26 cellular contexts compared by ENCODE assay signal in genomic region chr17:81828656-81829055, GRCh38. TPM values are rescaled to one million over a fixed set of nuclear protein-coding genes. Genes with fewer than 3 reads are reported as not detected.
DNase-seq lines count a peak whose midpoint lies in the region; ATAC-seq and TF ChIP-seq lines count a peak whose summit lies in the region.
"Had no signal": no experiment of that assay in that cellular context is flagged by ENCODE, and none has a peak within 500 bp of the region (broad histone marks: within the 10 kb centered on the region; RNA-seq: fewer than 3 reads in every experiment).

No MANE protein-coding gene starts in this region.

- no peak for TF ChIP-seq CTCF in tibial nerve (IDR thresholded peaks at IDR 0.05)

- H3K27ac ChIP-seq in skeletal muscle tissue (ENCODE audit: low read depth, low read length) = peak overlapping the region; percentile 37
- peak overlapping the region in 1 of 4 donors; percentile 36 for H3K27ac ChIP-seq in tibial nerve
- H3K27ac ChIP-seq: brain microvascular endothelial cell, esophagus muscularis mucosa, lower lobe of right lung, thyroid gland had no signal

- H3K27me3 ChIP-seq in NT2/D1 (ENCODE audit: insufficient read depth, insufficient read length) = peaks cover 11% of the 10 kb centered on the region
- no peaks in the 10 kb centered on the region for H3K27me3 ChIP-seq in iPS-15b (ENCODE audit: control insufficient read depth, insufficient read depth, low read length)
- no peaks in the 10 kb centered on the region for H3K27me3 ChIP-seq in skeletal muscle tissue (ENCODE audit: control insufficient read depth in 3 of 3, insufficient read depth in 3 of 3, low read length in 3 of 3)
- no peaks in the 10 kb centered on the region for H3K27me3 ChIP-seq in tibial nerve
- H3K27me3 ChIP-seq: brain microvascular endothelial cell, esophagus muscularis mucosa, thyroid gland had no signal

- TF ChIP-seq POLR2A in tibial nerve (IDR thresholded peaks at IDR 0.05) = no peak

- no peak for ATAC-seq in GM21576 (IDR thresholded peaks at IDR 0.05; ENCODE audit: unreplicated experiment)
- ATAC-seq: activated naive CD8-positive, alpha-beta T cell treated with anti-CD3 and anti-CD28 coated beads, Interleukin-2, amount 50 U/mL, for 24 hours; CD8-positive, alpha-beta T cell; lower lobe of right lung had no signal

- TF ChIP-seq EP300 in tibial nerve (IDR thresholded peaks at IDR 0.05) = no peak

- H3K36me3 ChIP-seq in NT2/D1 (ENCODE audit: insufficient read depth, insufficient read length, low read length) = peaks cover 14% of the 10 kb centered on the region
- peaks cover under 1% of the 10 kb centered on the region for H3K36me3 ChIP-seq in iPS-15b (ENCODE audit: control insufficient read depth, insufficient read depth, low read length)
- H3K36me3 ChIP-seq in skeletal muscle tissue (ENCODE audit: control insufficient read depth in 3 of 3, insufficient read depth in 3 of 3, low read length in 3 of 3) = peaks cover under 1 to 3% (median 2%) of the 10 kb centered on the region in 3 donors
- peaks cover 0 to 26% (median 0%) of the 10 kb centered on the region in 3 donors for H3K36me3 ChIP-seq in tibial nerve
- H3K36me3 ChIP-seq: HAP-1 had no signal

- 42 to 65% methylated on average over 7 of the region's 7 CpGs for WGBS in tibial nerve, 2 donors

- H3K9me3 ChIP-seq in NT2/D1 (ENCODE audit: insufficient read depth, low read length) (no peaks in the 10 kb centered on the region), iPS-15b (ENCODE audit: control insufficient read depth, insufficient read depth, low read length) (no peaks in the 10 kb centered on the region), skeletal muscle tissue (ENCODE audit: control insufficient read depth in 3 of 3, low read length in 3 of 3) (no peaks in the 10 kb centered on the region), tibial nerve (no peaks in the 10 kb centered on the region)
- H3K9me3 ChIP-seq: esophagus muscularis mucosa, HAP-1, lower lobe of right lung, thyroid gland had no signal

- no peak for DNase-seq in NT2/D1 (ENCODE audit: low read depth, low spot score)
- no peak for DNase-seq in HCEC 1CT
- no peak for DNase-seq in tibial nerve (ENCODE audit: low spot score in 2 of 2)
- DNase-seq: activated gamma-delta T cell; activated naive CD8-positive, alpha-beta T cell treated with anti-CD3 and anti-CD28 coated beads, Interleukin-2, amount 50 U/mL, for 24 hours; brain microvascular endothelial cell; CD8-positive, alpha-beta T cell; effector memory CD4-positive, alpha-beta T cell; hypothalamus; islet precursor cell; KG1; lower lobe of right lung; NCI-H146; NCI-H510A; occipital lobe; stimulated activated CD4-positive, alpha-beta T cell treated with anti-CD3 and anti-CD28 coated beads, Interleukin-2, amount 100 ng/mL, for 48 hours; stimulated activated naive CD4-positive, alpha-beta T cell treated with Interleukin-2 at 50 U/mL for 16 hours; T-helper 2 cell had no signal

- H3K4me3 ChIP-seq in NT2/D1 (ENCODE audit: insufficient read length, low read depth) = no peak overlapping the region
- H3K4me3 ChIP-seq in iPS-15b (ENCODE audit: low read depth, low read length) = no peak overlapping the region
- H3K4me3 ChIP-seq in skeletal muscle tissue (ENCODE audit: low read length in 3 of 3) = no peak overlapping the region
- no peak overlapping the region for H3K4me3 ChIP-seq in tibial nerve
- H3K4me3 ChIP-seq: esophagus muscularis mucosa, HAP-1, lower lobe of right lung, thyroid gland had no signal

- H3K9ac ChIP-seq in NT2/D1 (ENCODE audit: insufficient read length, low read depth) = peak overlapping the region; percentile 6
- H3K9ac ChIP-seq in iPS-15b (ENCODE audit: low read depth, low read length) = peak overlapping the region; percentile 60
- peak overlapping the region in 1 of 3 donors; percentile 33 for H3K9ac ChIP-seq in skeletal muscle tissue (ENCODE audit: low read depth in 1 of 3, low read length in 3 of 3)

- H3K4me1 ChIP-seq in NT2/D1 (ENCODE audit: insufficient read depth, insufficient read length) (peaks cover 27% of the 10 kb centered on the region), iPS-15b (ENCODE audit: control insufficient read depth, insufficient read depth, low read length) (no peaks in the 10 kb centered on the region), skeletal muscle tissue (ENCODE audit: control insufficient read depth in 3 of 3, insufficient read depth in 3 of 3, low read length in 3 of 3) (peaks cover 29 to 52% (median 35%) of the 10 kb centered on the region in 3 donors), tibial nerve (peaks cover 0 to 47% (median 15%) of the 10 kb centered on the region in 4 donors)

RNA-seq across cellular contexts. Expression of gene MCRIP1, which starts 4.4 kb away (rescaled TPM):
- total RNA-seq in skeletal muscle tissue (81.9 TPM), tibial nerve (100 to 1,000 TPM in 1 of 4 donors, 10 to 100 TPM in 3; 78.7 to 105 (median 92.5) TPM)

RNA-seq across cellular contexts. Expression of gene PPP1R27, which starts 6.2 kb away (rescaled TPM):
- total RNA-seq in skeletal muscle tissue = 35.0 TPM
- total RNA-seq in tibial nerve = 1 to 10 TPM in 1 of 4 donors, not detected in 3; 2.6 TPM
- total RNA-seq: CD8-positive, alpha-beta T cell; esophagus muscularis mucosa; frontal cortex; lower lobe of right lung; occipital lobe; renal cortical epithelial cell; thyroid gland had no signal

RNA-seq across cellular contexts. Expression of gene GCGR, which starts 24.7 kb away (rescaled TPM):
- total RNA-seq in skeletal muscle tissue = not detected
- total RNA-seq in tibial nerve = 10 to 100 TPM in 2 of 4 donors, 1 to 10 TPM in 2; 1.8 to 14.7 (median 8.1) TPM
- total RNA-seq: CD8-positive, alpha-beta T cell; frontal cortex; lower lobe of right lung; occipital lobe; renal cortical epithelial cell; thyroid gland had no signal

RNA-seq across cellular contexts. Expression of gene P4HB, which starts 31.7 kb away (rescaled TPM):
- 264 TPM for total RNA-seq in skeletal muscle tissue
- total RNA-seq in tibial nerve = 100 to 1,000 TPM; 385 to 594 (median 472) TPM

RNA-seq across cellular contexts. Expression of gene ARHGDIA, which starts 42.5 kb away (rescaled TPM):
- total RNA-seq in skeletal muscle tissue (43.3 TPM), tibial nerve (100 to 1,000 TPM; 190 to 484 (median 237) TPM)
